ENCODE assay signal across 8 cellular contexts in genomic region chr17:17710728-17711541, GRCh38. TPM values are rescaled to one million over a fixed set of nuclear protein-coding genes. Genes with fewer than 3 reads are reported as not detected.
DNase-seq lines count a peak whose midpoint lies in the region; ATAC-seq and TF ChIP-seq lines count a peak whose summit lies in the region.

No MANE protein-coding gene starts in this region.

- in situ Hi-C loops in brain microvascular endothelial cell (cut with HindIII; ENCODE audit: low pct_ligation_motif_present, low sequenced_read_pairs): no loop called here

- peak; percentile 9 for ATAC-seq in left lobe of liver
- ATAC-seq in GM19023 (IDR thresholded peaks at IDR 0.05; ENCODE audit: unreplicated experiment): no peak

- H3K36me3 ChIP-seq in brain microvascular endothelial cell (replicated peaks): no peaks in the 10 kb centered on the region

- H3K27me3 ChIP-seq in brain microvascular endothelial cell (replicated peaks): no peaks in the 10 kb centered on the region

- H3K27ac ChIP-seq in brain microvascular endothelial cell: peak overlapping the region; percentile 94

- H3K4me3 ChIP-seq in brain microvascular endothelial cell (ENCODE audit: low read depth, low read length): no peak overlapping the region

- TF ChIP-seq CTCF in brain microvascular endothelial cell (IDR thresholded peaks at IDR 0.05; ENCODE audit: low read depth, low read length, missing control alignments) (no peak), GM20000 (IDR thresholded peaks at IDR 0.05; ENCODE audit: extremely low read depth, missing control alignments) (no peak)

- DNase-seq in NCI-H2196 (lab: John Stamatoyannopoulos, UW; ENCODE audit: unreplicated experiment) (peak; percentile 31), NCI-H2196 treated with DMSO at 0.1 percent for 48 hours (lab: John Stamatoyannopoulos, UW; ENCODE audit: unreplicated experiment) (no peak), brain microvascular endothelial cell (peak; percentile 86), left lobe of liver (ENCODE audit: low spot score) (no peak), ureter (ENCODE audit: low spot score) (peak; percentile 94), GM20000 (ENCODE audit: low spot score) (no peak)
- DNase-seq in activated naive CD4-positive, alpha-beta T cell treated with Interleukin-2 at 50 U/mL for 16 hours: no peak

RNA-seq across cellular contexts. Expression of gene RAI1, which starts 29.7 kb away (rescaled TPM):
- total RNA-seq in left lobe of liver (7.8 TPM), ureter (117 TPM)

Comparison
In these comparisons a context has a peak if more than half of its experiments do, and no peak if none do; other contexts are left out.
1. DNase-seq: peak in NCI-H2196 (single experiment), brain microvascular endothelial cell (single experiment) and ureter (single experiment); none in NCI-H2196 treated with DMSO at 0.1 percent for 48 hours (single experiment), left lobe of liver (single experiment), GM20000 (single experiment) and activated naive CD4-positive, alpha-beta T cell treated with Interleukin-2 at 50 U/mL for 16 hours (single experiment).
2. RNA of gene RAI1, which starts 29.7 kb away (total RNA-seq): 117 TPM in ureter (single experiment); 7.8 TPM in left lobe of liver (single experiment); every median in the first group is over 10 times any median in the second.